ENCODE assay signal across 2 cellular contexts in genomic region chr11:1390603-1391164, GRCh38.
A peak's percentile ranks its signal among the peaks of the same experiment; 100 is the strongest.
TF ChIP-seq lines count a peak whose summit lies in the region.

No MANE protein-coding gene starts in this region.

TF ChIP-seq in IMR-90, 13 proteins besides CTCF, POLR2A, EP300 and RAD21:
- TF ChIP-seq MAZ (IDR thresholded peaks at IDR 0.05; ENCODE audit: borderline replicate concordance, low read depth, low read length): peak; percentile 16; the same call in 1 of the 2 replicates
- TF ChIP-seq, protein P1, sequence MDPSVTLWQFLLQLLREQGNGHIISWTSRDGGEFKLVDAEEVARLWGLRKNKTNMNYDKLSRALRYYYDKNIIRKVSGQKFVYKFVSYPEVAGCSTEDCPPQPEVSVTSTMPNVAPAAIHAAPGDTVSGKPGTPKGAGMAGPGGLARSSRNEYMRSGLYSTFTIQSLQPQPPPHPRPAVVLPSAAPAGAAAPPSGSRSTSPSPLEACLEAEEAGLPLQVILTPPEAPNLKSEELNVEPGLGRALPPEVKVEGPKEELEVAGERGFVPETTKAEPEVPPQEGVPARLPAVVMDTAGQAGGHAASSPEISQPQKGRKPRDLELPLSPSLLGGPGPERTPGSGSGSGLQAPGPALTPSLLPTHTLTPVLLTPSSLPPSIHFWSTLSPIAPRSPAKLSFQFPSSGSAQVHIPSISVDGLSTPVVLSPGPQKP (IDR thresholded peaks at IDR 0.05; ENCODE audit: borderline replicate concordance, low read depth, low read length): no peak

TF ChIP-seq in endothelial cell of umbilical vein, 7 proteins besides CTCF, POLR2A, EP300 and RAD21:
- TF ChIP-seq POLR2AphosphoS5 (IDR thresholded peaks at IDR 0.05; ENCODE audit: insufficient read depth, low read depth, low read length) (no peak), MYC (IDR thresholded peaks at IDR 0.05; ENCODE audit: low read depth, low read length) (no peak), MAX (IDR thresholded peaks at IDR 0.05; ENCODE audit: insufficient read depth, insufficient read length) (no peak), EZH2 (IDR thresholded peaks at IDR 0.05; ENCODE audit: borderline replicate concordance, low read depth, low read length, severe bottlenecking) (peak; percentile 96)
TF ChIP-seq in endothelial cell of umbilical vein: peak in this region for 1.
